Comparison of ENCODE assay signal across 9 cellular contexts in genomic region chr13:75869981-75870380, GRCh38.
DNase-seq lines count a peak whose midpoint lies in the region; ATAC-seq, FAIRE-seq and TF ChIP-seq lines count a peak whose summit lies in the region.
"Had no signal": no experiment of that assay in that cellular context is flagged by ENCODE, and none has a peak within 500 bp of the region (broad histone marks: within the 10 kb centered on the region; RNA-seq: fewer than 3 reads in every experiment).

No MANE protein-coding gene starts in this region.

- POLR2A ChIA-PET in H1 (lab: Charles Lee; ENCODE audit: partially characterized antibody): no interaction called here

- H3K18ac ChIP-seq in H1 (ENCODE audit: extremely low read depth, low read length): peak overlapping the region; percentile 9; the same call in 1 of the 2 replicates

- H2BK5ac ChIP-seq in H1 (ENCODE audit: low read depth, low read length): no peak overlapping the region; the same call in 1 of the 2 replicates

- H3K4me3 Mint-ChIP-seq in activated T-cell treated with anti-CD3 and anti-CD28 coated beads, Interleukin-2, amount 50 U/mL, for 4 hours: peak overlapping the region; percentile 58
- H3K4me3 Mint-ChIP-seq in stimulated activated naive CD8-positive, alpha-beta T cell treated with anti-CD3 and anti-CD28 coated beads, Interleukin-15, amount 100 ng/mL, for 72 hours: peak overlapping the region; percentile 64 to 75

- H3K36me3 ChIP-seq in H1 (ENCODE audit: control insufficient read depth in 2 of 4, insufficient read depth in 4 of 4, low read length in 3 of 4): no peaks in the 10 kb centered on the region
- no peaks in the 10 kb centered on the region for H3K36me3 ChIP-seq in left ventricle myocardium inferior
- H3K36me3 ChIP-seq: WERI-Rb-1 had no signal

- 48% methylated on average over 4 of the region's 4 CpGs; no CpG with 5 or more reads in 1 of the 2 experiments for WGBS in H1 (ENCODE audit: extremely low coverage in 1 of 2, insufficient coverage in 1 of 2, insufficient read length in 1 of 2, insufficient replicate concordance in 2 of 2, low coverage in 1 of 2, low lambda C conversion rate in 2 of 2, missing lambda C conversion rate in 1 of 2), 2 experiments

- no peak for DNase-seq in activated T-cell treated with anti-CD3 and anti-CD28 coated beads, Interleukin-2, amount 50 U/mL, for 4 hours
- DNase-seq in activated T-cell treated with anti-CD3 and anti-CD28 coated beads for 4 hours (no peak), H1 (ENCODE audit: low read depth in 1 of 2, low spot score in 2 of 2) (no peak), D341Med (ENCODE audit: low spot score) (no peak), left ventricle myocardium inferior (no peak)
- no peak for DNase-seq in stimulated activated naive CD8-positive, alpha-beta T cell treated with anti-CD3 and anti-CD28 coated beads, Interleukin-15, amount 100 ng/mL, for 72 hours
- DNase-seq in stimulated activated CD4-positive, alpha-beta T cell treated with anti-CD3 and anti-CD28 coated beads, Interleukin-12 subunit alpha, Interleukin-12 subunit beta, amount 100 ng/mL, for 4 hours: no peak
- DNase-seq: WERI-Rb-1 had no signal

- H3K9me3 Mint-ChIP-seq in activated T-cell treated with anti-CD3 and anti-CD28 coated beads, Interleukin-2, amount 50 U/mL, for 4 hours: no peaks in the 10 kb centered on the region
- no peaks in the 10 kb centered on the region for H3K9me3 Mint-ChIP-seq in stimulated activated naive CD8-positive, alpha-beta T cell treated with anti-CD3 and anti-CD28 coated beads, Interleukin-15, amount 100 ng/mL, for 72 hours

- peaks cover 0 to 8% (median 2%) of the 10 kb centered on the region in 4 experiments; a peak in 6 of 7 replicates for H3K4me1 ChIP-seq in H1 (replicated peaks in 1 of 4; ENCODE audit: control insufficient read depth in 3 of 4, insufficient read depth in 4 of 4, low read length in 3 of 4)
- no peaks in the 10 kb centered on the region for H3K4me1 ChIP-seq in left ventricle myocardium inferior

- no peak overlapping the region for H2BK15ac ChIP-seq in H1 (ENCODE audit: low read length)

- H3K4ac ChIP-seq in H1 (replicated peaks; ENCODE audit: insufficient read length, low read depth, low read length): no peak overlapping the region

- H3K27ac Mint-ChIP-seq in stimulated activated naive CD8-positive, alpha-beta T cell treated with anti-CD3 and anti-CD28 coated beads, Interleukin-15, amount 100 ng/mL, for 72 hours: no peak overlapping the region

- no peak overlapping the region for H4K8ac ChIP-seq in H1 (ENCODE audit: extremely low read depth, insufficient read depth, low read length)

- no peak overlapping the region for H3K56ac ChIP-seq in H1 (replicated peaks; ENCODE audit: insufficient read length, low read depth, low read length)

- TF ChIP-seq EP300 in H1 (IDR thresholded peaks at IDR 0.05; ENCODE audit: borderline replicate concordance in 1 of 2, low read depth in 2 of 2, low read length in 2 of 2): no peak

- peak overlapping the region; percentile 55; the same call in 1 of the 2 replicates for H2BK12ac ChIP-seq in H1 (ENCODE audit: low read depth, low read length)

- no peak overlapping the region for H2AFZ ChIP-seq in H1 (ENCODE audit: low read length)

- H3K23me2 ChIP-seq in H1 (ENCODE audit: low read depth, low read length): no peaks in the 10 kb centered on the region

- no peaks in the 10 kb centered on the region for H3K27me3 ChIP-seq in H1 (replicated peaks in 1 of 4; ENCODE audit: control insufficient read depth in 3 of 4, extremely low read depth in 1 of 4, insufficient read depth in 3 of 4, low read length in 3 of 4)
- no peaks in the 10 kb centered on the region for H3K27me3 ChIP-seq in left ventricle myocardium inferior (ENCODE audit: low read depth)

- 0 out of 4 replicates have a peak overlapping the region, but pooled peaks of 1 of the 2 experiments have one; percentile 1 for H3K4me2 ChIP-seq in H1 (ENCODE audit: insufficient read depth in 1 of 2, low read depth in 2 of 2, low read length in 2 of 2)

- no peak overlapping the region for H4K91ac ChIP-seq in H1 (replicated peaks; ENCODE audit: insufficient read length, low read length)

- H3K27ac ChIP-seq in H1 (ENCODE audit: low read depth, low read length) (no peak overlapping the region), left ventricle myocardium inferior (replicated peaks) (no peak overlapping the region)
- H3K27ac ChIP-seq: WERI-Rb-1 had no signal

- no peaks in the 10 kb centered on the region for H3K79me1 ChIP-seq in H1 (ENCODE audit: low read depth, low read length)

- no peak overlapping the region for H2AK5ac ChIP-seq in H1 (ENCODE audit: low read depth, low read length)

- H3K4me3 ChIP-seq in H1 (ENCODE audit: extremely low read depth in 1 of 4, insufficient read depth in 2 of 4, low read depth in 3 of 4, low read length in 4 of 4): no peak overlapping the region
- no peak overlapping the region for H3K4me3 ChIP-seq in left ventricle myocardium inferior

- no peak overlapping the region for H3K23ac ChIP-seq in H1 (ENCODE audit: insufficient read length)

- no peaks in the 10 kb centered on the region for H3K79me2 ChIP-seq in H1 (ENCODE audit: control insufficient read depth in 1 of 2, insufficient read depth in 2 of 2, low read length in 2 of 2)

- H3K4me1 Mint-ChIP-seq in activated T-cell treated with anti-CD3 and anti-CD28 coated beads, Interleukin-2, amount 50 U/mL, for 4 hours (ENCODE audit: low read depth): peaks cover 16% of the 10 kb centered on the region
- H3K4me1 Mint-ChIP-seq in stimulated activated naive CD8-positive, alpha-beta T cell treated with anti-CD3 and anti-CD28 coated beads, Interleukin-15, amount 100 ng/mL, for 72 hours: peaks cover 13% of the 10 kb centered on the region

- H3K9ac ChIP-seq in H1 (replicated peaks in 1 of 4; ENCODE audit: extremely low read depth in 1 of 4, low read depth in 3 of 4, low read length in 3 of 4): no peak overlapping the region

- peak; percentile 80 to 82 for ATAC-seq in activated T-cell treated with anti-CD3 and anti-CD28 coated beads, Interleukin-2, amount 50 U/mL, for 4 hours
- ATAC-seq in SK-N-SH treated with all-trans-retinoic acid at 6 μM for 48 hours: peak; percentile 5; the same call in 2 of the 3 replicates
- ATAC-seq in stimulated activated naive CD8-positive, alpha-beta T cell treated with anti-CD3 and anti-CD28 coated beads, Interleukin-15, amount 100 ng/mL, for 72 hours: peak; percentile 74

- intact Hi-C loops in left ventricle myocardium inferior (cut with micrococcal nuclease): loop anchor here (5.0 kb wide), 1 partner anchor 1032 kb away; no protein-coding TSS in a partner anchor

- no peak for TF ChIP-seq RAD21 in H1 (IDR thresholded peaks at IDR 0.05 in 1 of 2, conservative IDR thresholded peaks at IDR 0.05 in 1 of 2; ENCODE audit: low read depth in 2 of 2, low read length in 2 of 2)

- no peaks in the 10 kb centered on the region for H3K36me3 Mint-ChIP-seq in activated T-cell treated with anti-CD3 and anti-CD28 coated beads, Interleukin-2, amount 50 U/mL, for 4 hours (ENCODE audit: insufficient read depth)

- no peak overlapping the region for H2BK120ac ChIP-seq in H1 (replicated peaks; ENCODE audit: low read depth, low read length)

- no peak overlapping the region for H4K5ac ChIP-seq in H1 (ENCODE audit: insufficient read length, low read depth, low read length)

- TF ChIP-seq POLR2A in H1 (IDR thresholded peaks at IDR 0.05; ENCODE audit: control extremely low read depth in 1 of 2, low read depth in 2 of 2, low read length in 2 of 2): no peak

- H4K20me1 ChIP-seq in H1 (replicated peaks in 1 of 2; ENCODE audit: control insufficient read depth in 1 of 2, insufficient read depth in 2 of 2, low read length in 2 of 2): no peaks in the 10 kb centered on the region

- H3K27me3 Mint-ChIP-seq in activated T-cell treated with anti-CD3 and anti-CD28 coated beads, Interleukin-2, amount 50 U/mL, for 4 hours (ENCODE audit: low read depth): peaks cover 8% of the 10 kb centered on the region
- H3K27me3 Mint-ChIP-seq in stimulated activated naive CD8-positive, alpha-beta T cell treated with anti-CD3 and anti-CD28 coated beads, Interleukin-15, amount 100 ng/mL, for 72 hours: peaks cover 15% of the 10 kb centered on the region

- H3K14ac ChIP-seq in H1 (ENCODE audit: insufficient read length): no peak overlapping the region

- no peak for FAIRE-seq in H1 (lab: Jason Lieb, UNC)

- no peaks in the 10 kb centered on the region for H3K9me3 ChIP-seq in H1 (ENCODE audit: insufficient read depth in 2 of 2, low read depth in 1 of 2, low read length in 1 of 2)
- H3K9me3 ChIP-seq in left ventricle myocardium inferior (replicated peaks): no peaks in the 10 kb centered on the region

- TF ChIP-seq CTCF in H1 (IDR thresholded peaks at IDR 0.05; ENCODE audit: control extremely low read depth in 1 of 3, insufficient read depth in 1 of 3, low read depth in 1 of 3, low read length in 3 of 3): no peak
- TF ChIP-seq CTCF in left ventricle myocardium inferior (IDR thresholded peaks at IDR 0.05; ENCODE audit: borderline replicate concordance): no peak

- peak overlapping the region; percentile 82; the same call in 1 of the 2 replicates for H2BK20ac ChIP-seq in H1 (ENCODE audit: low read length)

- CTCF ChIA-PET in H1 (lab: Charles Lee; ENCODE audit: partially characterized antibody): interaction anchor here (0.6 to 11.5 kb wide), 46 partner anchors 8 to 1647 kb away, joined by 3 to 128 read pairs (median 4); no protein-coding TSS in a partner anchor

TF ChIP-seq in SK-N-SH treated with all-trans-retinoic acid at 6 μM for 48 hours, 23 proteins besides CTCF, POLR2A, EP300 and RAD21 (continues in another document):
- TF ChIP-seq TOX (CRISPR knock-in tag; IDR thresholded peaks at IDR 0.05; ENCODE audit: borderline replicate concordance): no peak
- no peak for TF ChIP-seq SNAI2 (CRISPR knock-in tag; IDR thresholded peaks at IDR 0.05)
- TF ChIP-seq PPARA (CRISPR knock-in tag; IDR thresholded peaks at IDR 0.05; ENCODE audit: borderline replicate concordance): no peak

TF ChIP-seq in H1, 55 proteins besides CTCF, POLR2A, EP300 and RAD21 (continues in another document):
- no peak for TF ChIP-seq RXRA (IDR thresholded peaks at IDR 0.05; ENCODE audit: insufficient read depth, low read depth, low read length)
- no peak for TF ChIP-seq GTF2F1 (IDR thresholded peaks at IDR 0.05; ENCODE audit: borderline replicate concordance, low read depth, low read length)
- no peak for TF ChIP-seq TEAD4 (IDR thresholded peaks at IDR 0.05; ENCODE audit: low read depth, low read length)
- no peak for TF ChIP-seq SRF (IDR thresholded peaks at IDR 0.05; ENCODE audit: low read depth, low read length)
- no peak for TF ChIP-seq KDM5A (IDR thresholded peaks at IDR 0.05; ENCODE audit: low read length)
- no peak for TF ChIP-seq ZNF274 (IDR thresholded peaks at IDR 0.05; ENCODE audit: borderline replicate concordance, extremely low read depth, low read length)
- TF ChIP-seq EGR1 (IDR thresholded peaks at IDR 0.05; ENCODE audit: borderline replicate concordance, low read depth, low read length): no peak
- TF ChIP-seq FOSL1 (IDR thresholded peaks at IDR 0.05; ENCODE audit: insufficient read depth, low read depth, low read length): no peak
- TF ChIP-seq JUN (IDR thresholded peaks at IDR 0.05; ENCODE audit: low read depth, low read length): no peak
- TF ChIP-seq SAP30 (IDR thresholded peaks at IDR 0.05; ENCODE audit: insufficient read depth, insufficient replicate concordance, low read length): no peak
- TF ChIP-seq NRF1 (IDR thresholded peaks at IDR 0.05; ENCODE audit: low read depth, low read length): no peak

Comparison
In these comparisons a context has a peak if more than half of its experiments do, and no peak if none do; other contexts are left out.
1. ATAC-seq: peak in every context shown above with its lines; median percentile 81 in activated T-cell treated with anti-CD3 and anti-CD28 coated beads, Interleukin-2, amount 50 U/mL, for 4 hours; 74 in stimulated activated naive CD8-positive, alpha-beta T cell treated with anti-CD3 and anti-CD28 coated beads, Interleukin-15, amount 100 ng/mL, for 72 hours; 5 in SK-N-SH treated with all-trans-retinoic acid at 6 μM for 48 hours.